ENCODE assay signal across 2 cellular contexts in genomic region chr3:72100062-72100511, GRCh38.
TF ChIP-seq lines count a peak whose summit lies in the region.

No MANE protein-coding gene starts in this region.

TF ChIP-seq in SK-N-SH, 30 proteins besides CTCF, POLR2A, EP300 and RAD21 (continued from another document):
- no peak for TF ChIP-seq USF1 (IDR thresholded peaks at IDR 0.05; ENCODE audit: borderline replicate concordance, low read depth)
- no peak for TF ChIP-seq FOSL2 (IDR thresholded peaks at IDR 0.05; ENCODE audit: borderline replicate concordance, low read depth)
- TF ChIP-seq GATA2 (CRISPR knock-in tag; IDR thresholded peaks at IDR 0.05) = no peak
- no peak for TF ChIP-seq MEF2A (IDR thresholded peaks at IDR 0.05; ENCODE audit: borderline replicate concordance, low read depth)
- no peak for TF ChIP-seq PBX3 (IDR thresholded peaks at IDR 0.05)

TF ChIP-seq in SK-N-SH treated with all-trans-retinoic acid at 6 μM for 48 hours, 23 proteins besides CTCF, POLR2A, EP300 and RAD21 (continued from another document):
- TF ChIP-seq PATZ1 (CRISPR knock-in tag; IDR thresholded peaks at IDR 0.05; ENCODE audit: borderline replicate concordance) (no peak), ZFP3 (CRISPR knock-in tag; IDR thresholded peaks at IDR 0.05) (no peak), RARB (CRISPR knock-in tag; IDR thresholded peaks at IDR 0.05) (no peak), ZC3H10 (CRISPR knock-in tag; IDR thresholded peaks at IDR 0.05) (no peak), ZFP30 (CRISPR knock-in tag; IDR thresholded peaks at IDR 0.05) (no peak), TSHZ2 (CRISPR knock-in tag; IDR thresholded peaks at IDR 0.05) (no peak), ARNTL (CRISPR knock-in tag; IDR thresholded peaks at IDR 0.05; ENCODE audit: borderline replicate concordance, low read depth) (no peak)
